In genomic region chr7:112908106-112908505, GRCh38 we compare ENCODE assay signal across 13 cellular contexts.
"Had no signal": no experiment of that assay in that cellular context is flagged by ENCODE, and none has a peak within 500 bp of the region (broad histone marks: within the 10 kb centered on the region; RNA-seq: fewer than 3 reads in every experiment).

No MANE protein-coding gene starts in this region.

- H3K27me3 ChIP-seq: heart right ventricle, neutrophil had no signal

- H3K27me3 Mint-ChIP-seq: activated naive CD8-positive, alpha-beta T cell treated with anti-CD3 and anti-CD28 coated beads, Interleukin-2, amount 10 ng/mL, durations not matched to agents 7 days and 5 days; dendritic cell treated with granulocyte-macrophage colony-stimulating factor and Interleukin-4, amounts not matched to agents 40 ng/mL and 50 ng/mL, for 4 days; effector memory CD8-positive, alpha-beta T cell; naive thymus-derived CD4-positive, alpha-beta T cell had no signal

- H3K4me1 Mint-ChIP-seq: activated naive CD8-positive, alpha-beta T cell treated with anti-CD3 and anti-CD28 coated beads, Interleukin-2, amount 10 ng/mL, durations not matched to agents 7 days and 5 days had no signal

- DNase-seq: activated CD4-positive, CD25-positive, alpha-beta regulatory T cell treated with anti-CD3 and anti-CD28 coated beads, Interleukin-2, amount 50 U/mL, for 72 hours; activated naive CD4-positive, alpha-beta T cell; activated naive CD8-positive, alpha-beta T cell treated with anti-CD3 and anti-CD28 coated beads, Interleukin-2, amount 10 ng/mL, durations not matched to agents 7 days and 5 days; effector memory CD8-positive, alpha-beta T cell; heart right ventricle; mucosa of descending colon; naive thymus-derived CD4-positive, alpha-beta T cell; T-helper 9 cell had no signal

- H3K27ac Mint-ChIP-seq: activated naive CD8-positive, alpha-beta T cell treated with anti-CD3 and anti-CD28 coated beads, Interleukin-2, amount 10 ng/mL, durations not matched to agents 7 days and 5 days; dendritic cell treated with granulocyte-macrophage colony-stimulating factor and Interleukin-4, amounts not matched to agents 40 ng/mL and 50 ng/mL, for 4 days; effector memory CD8-positive, alpha-beta T cell; naive thymus-derived CD4-positive, alpha-beta T cell; stimulated activated effector memory CD8-positive, alpha-beta T cell treated with anti-CD3 and anti-CD28 coated beads, Interleukin-12 subunit alpha, Interleukin-12 subunit beta, amount 100 ng/mL, for 72 hours had no signal

- H3K4me3 ChIP-seq: heart right ventricle, mucosa of descending colon, thoracic aorta had no signal

- H3K4me3 Mint-ChIP-seq: activated naive CD8-positive, alpha-beta T cell treated with anti-CD3 and anti-CD28 coated beads, Interleukin-2, amount 10 ng/mL, durations not matched to agents 7 days and 5 days; dendritic cell treated with granulocyte-macrophage colony-stimulating factor and Interleukin-4, amounts not matched to agents 40 ng/mL and 50 ng/mL, for 4 days; effector memory CD8-positive, alpha-beta T cell; naive thymus-derived CD4-positive, alpha-beta T cell; stimulated activated effector memory CD8-positive, alpha-beta T cell treated with anti-CD3 and anti-CD28 coated beads, Interleukin-12 subunit alpha, Interleukin-12 subunit beta, amount 100 ng/mL, for 72 hours had no signal

- H3K4me1 ChIP-seq: parathyroid adenoma had no signal

- H3K9me3 ChIP-seq: neutrophil had no signal
